In genomic region chr11:95999604-96000003, GRCh38 we compare ENCODE assay signal across 13 cellular contexts.
DNase-seq lines count a peak whose midpoint lies in the region; ATAC-seq, FAIRE-seq and TF ChIP-seq lines count a peak whose summit lies in the region.
"Had no signal": no experiment of that assay in that cellular context is flagged by ENCODE, and none has a peak within 500 bp of the region (broad histone marks: within the 10 kb centered on the region; RNA-seq: fewer than 3 reads in every experiment).

No MANE protein-coding gene starts in this region.

- no peak for TF ChIP-seq POLR2A in suprapubic skin (IDR thresholded peaks at IDR 0.05)
- TF ChIP-seq POLR2A in H54 (IDR thresholded peaks at IDR 0.05; ENCODE audit: low read depth, low read length): no peak

- H3K4me1 ChIP-seq in duodenal mucosa (ENCODE audit: control insufficient read depth in 1 of 2, insufficient read depth in 2 of 2, low read length in 2 of 2) (peaks cover 0 to 8% of the 10 kb centered on the region in 2 donors), mesendoderm (ENCODE audit: control insufficient read depth, low read depth, low read length) (no peaks in the 10 kb centered on the region), suprapubic skin (peaks cover 48% of the 10 kb centered on the region), A673 (ENCODE audit: insufficient read depth, low read length, poor library complexity, severe bottlenecking) (no peaks in the 10 kb centered on the region)

- H3K4me2 ChIP-seq in mesendoderm (ENCODE audit: low read length): no peak overlapping the region

- no peaks in the 10 kb centered on the region for H3K36me3 ChIP-seq in duodenal mucosa (ENCODE audit: control insufficient read depth in 1 of 2, insufficient read depth in 2 of 2, low read length in 2 of 2)
- H3K36me3 ChIP-seq in mesendoderm (ENCODE audit: control insufficient read depth, insufficient read depth, low read length): no peaks in the 10 kb centered on the region
- H3K36me3 ChIP-seq in suprapubic skin: no peaks in the 10 kb centered on the region
- H3K36me3 ChIP-seq in A673 (ENCODE audit: insufficient read depth, low read length, poor library complexity, severe bottlenecking): no peaks in the 10 kb centered on the region

- intact Hi-C loops in A673 (cut with micrococcal nuclease; ENCODE audit: unreplicated experiment): no loop called here

- peak overlapping the region in 1 of 2 donors; percentile 15 for H3K9ac ChIP-seq in duodenal mucosa (ENCODE audit: low read depth in 1 of 2, low read length in 2 of 2)
- H3K9ac ChIP-seq in mesendoderm (ENCODE audit: low read length): no peak overlapping the region

- no peak overlapping the region for H3K23ac ChIP-seq in mesendoderm (ENCODE audit: low read length)

- H3K9me3 ChIP-seq in duodenal mucosa (ENCODE audit: control insufficient read depth in 1 of 2, low read length in 2 of 2): no peaks in the 10 kb centered on the region
- H3K9me3 ChIP-seq in suprapubic skin: no peaks in the 10 kb centered on the region
- no peaks in the 10 kb centered on the region for H3K9me3 ChIP-seq in A673 (ENCODE audit: low read depth, low read length, poor library complexity, severe bottlenecking)

- no TSS peak for BruUV-seq in A673 (replicated peaks; lab: Mats Ljungman, UMichigan)

- no peak for TF ChIP-seq CTCF in suprapubic skin (IDR thresholded peaks at IDR 0.05)
- TF ChIP-seq CTCF in A673 (conservative IDR thresholded peaks at IDR 0.05; ENCODE audit: low read depth, low read length): no peak

- no peak overlapping the region for H3K18ac ChIP-seq in mesendoderm (ENCODE audit: low read length)

- H3K27me3 ChIP-seq in duodenal mucosa (ENCODE audit: control insufficient read depth in 1 of 2, insufficient read depth in 2 of 2, low read length in 2 of 2) (no peaks in the 10 kb centered on the region), mesendoderm (ENCODE audit: insufficient read depth, low read length, poor library complexity) (no peaks in the 10 kb centered on the region), suprapubic skin (no peaks in the 10 kb centered on the region), A673 (replicated peaks; ENCODE audit: insufficient read depth, low read depth, low read length, poor library complexity) (no peaks in the 10 kb centered on the region)

- H3K79me2 ChIP-seq in mesendoderm (ENCODE audit: control insufficient read depth, insufficient read depth, low read length): no peaks in the 10 kb centered on the region

- H2BK15ac ChIP-seq in mesendoderm (replicated peaks; ENCODE audit: low read depth): no peak overlapping the region

- H3K27ac ChIP-seq in duodenal mucosa (ENCODE audit: low read depth, low read length) (peak overlapping the region; percentile 28), mesendoderm (ENCODE audit: low read depth, low read length) (no peak overlapping the region), suprapubic skin (peak overlapping the region; percentile 70), A673 (ENCODE audit: low read depth, low read length, poor library complexity, severe bottlenecking) (no peak overlapping the region)

- peak overlapping the region; percentile 63 for H3K56ac ChIP-seq in mesendoderm (ENCODE audit: low read length)

- no peak for FAIRE-seq in H54 (lab: Jason Lieb, UNC)
- FAIRE-seq: bronchial epithelial cell, small intestine had no signal

- H2AK5ac ChIP-seq in mesendoderm (ENCODE audit: low read length): no peak overlapping the region

- no peak for ATAC-seq in HG02885 (IDR thresholded peaks at IDR 0.05; ENCODE audit: poor library complexity, unreplicated experiment)

- CTCF ChIA-PET in A673 (lab: Charles Lee): no interaction called here

- no peak for TF ChIP-seq EP300 in suprapubic skin (IDR thresholded peaks at IDR 0.05)

- no peak overlapping the region for H2BK5ac ChIP-seq in mesendoderm (ENCODE audit: low read length)

- no peak overlapping the region for H3K4me3 ChIP-seq in duodenal mucosa (ENCODE audit: low read depth in 1 of 2, low read length in 2 of 2)
- no peak overlapping the region for H3K4me3 ChIP-seq in mesendoderm (ENCODE audit: low read length)
- H3K4me3 ChIP-seq in suprapubic skin: peak overlapping the region; percentile 28
- no peak overlapping the region for H3K4me3 ChIP-seq in A673 (ENCODE audit: low read depth, low read length, poor library complexity, severe bottlenecking)

- no CpG with 5 or more reads among the region's 5 CpGs for WGBS in mesendoderm (ENCODE audit: extremely low coverage, insufficient coverage, low lambda C conversion rate)
- 30% methylated on average over 5 of the region's 5 CpGs for WGBS in suprapubic skin

- peak; percentile 87 to 93 for DNase-seq in NCI-H526 (lab: John Stamatoyannopoulos, UW)
- no peak for DNase-seq in mesendoderm
- DNase-seq in suprapubic skin (ENCODE audit: low spot score in 2 of 2): no peak
- no peak for DNase-seq in H54 (ENCODE audit: insufficient read length, low spot score)
- no peak for DNase-seq in A673 (ENCODE audit: low spot score)
- no peak for DNase-seq in activated effector memory CD4-positive, alpha-beta T cell treated with Interleukin-2 at 50 U/mL for 16 hours
- DNase-seq: activated CD4-positive, alpha-beta T cell treated with anti-CD3 and anti-CD28 coated beads for 4 hours; erythroblast; naive B cell; small intestine had no signal

- POLR2A ChIA-PET in A673 (lab: Charles Lee; ENCODE audit: low non-redundant PET): no interaction called here

- H3K79me1 ChIP-seq in mesendoderm (ENCODE audit: low read length): no peaks in the 10 kb centered on the region

- H4K5ac ChIP-seq in mesendoderm (ENCODE audit: low read length): no peak overlapping the region

- H4K8ac ChIP-seq in mesendoderm (ENCODE audit: low read depth, low read length): no peak overlapping the region

- H2BK120ac ChIP-seq in mesendoderm (ENCODE audit: low read depth, low read length): no peak overlapping the region

- no peak overlapping the region for H3K4ac ChIP-seq in mesendoderm (ENCODE audit: low read depth, low read length)

Comparison
In these comparisons a context has a peak if more than half of its experiments do, and no peak if none do; other contexts are left out.
1. DNase-seq: peak in NCI-H526 (2 of 2); none in mesendoderm (single experiment), suprapubic skin (0 of 2), H54 (single experiment), A673 (single experiment) and activated effector memory CD4-positive, alpha-beta T cell treated with Interleukin-2 at 50 U/mL for 16 hours (single experiment).
2. H3K27ac ChIP-seq: peak in duodenal mucosa (single experiment) and suprapubic skin (single experiment); none in mesendoderm (single experiment) and A673 (single experiment).